Comparison of ENCODE assay signal across 2 cellular contexts in the genomic region with DNA sequence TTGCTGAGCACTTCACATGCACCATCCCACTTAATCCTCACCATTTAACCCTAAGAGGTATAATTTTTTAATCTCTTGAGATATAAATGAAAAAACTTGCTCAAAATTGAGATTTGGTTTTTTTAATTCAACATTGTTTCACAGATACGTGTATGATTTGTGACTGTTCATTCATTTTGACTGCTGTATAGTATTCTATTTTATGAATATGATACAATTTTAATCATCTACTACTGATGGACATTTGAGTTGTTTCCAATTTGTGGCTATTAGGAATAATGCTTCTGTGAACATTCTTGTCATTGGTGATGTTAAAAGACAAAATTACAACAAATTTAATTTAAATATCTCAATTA.
TF ChIP-seq lines count a peak whose summit lies in the region.

No MANE protein-coding gene starts in this region.

TF ChIP-seq in A549, 52 proteins besides CTCF, POLR2A, EP300 and RAD21:
- TF ChIP-seq POLR2AphosphoS2 (conservative IDR thresholded peaks at IDR 0.05; ENCODE audit: low read length) (no peak), ZNF302 (CRISPR knock-in tag; IDR thresholded peaks at IDR 0.05) (no peak), MAZ (IDR thresholded peaks at IDR 0.05; ENCODE audit: borderline replicate concordance, low read depth, low read length) (no peak), JUN (IDR thresholded peaks at IDR 0.05) (no peak), E2F6 (IDR thresholded peaks at IDR 0.05; ENCODE audit: borderline replicate concordance, low read depth) (no peak), NPAS2 (CRISPR knock-in tag; IDR thresholded peaks at IDR 0.05; ENCODE audit: borderline replicate concordance) (no peak), MAFK (IDR thresholded peaks at IDR 0.05; ENCODE audit: partially characterized antibody) (no peak), ZSCAN20 (CRISPR knock-in tag; IDR thresholded peaks at IDR 0.05) (no peak), CHD4 (IDR thresholded peaks at IDR 0.05; ENCODE audit: borderline replicate concordance) (no peak), HOXB5 (CRISPR knock-in tag; IDR thresholded peaks at IDR 0.05) (no peak), CBX8 (IDR thresholded peaks at IDR 0.05) (no peak), SREBF2 (IDR thresholded peaks at IDR 0.05) (no peak), PHF8 (IDR thresholded peaks at IDR 0.05; ENCODE audit: borderline replicate concordance, low read depth) (no peak)
- TF ChIP-seq, protein P1, sequence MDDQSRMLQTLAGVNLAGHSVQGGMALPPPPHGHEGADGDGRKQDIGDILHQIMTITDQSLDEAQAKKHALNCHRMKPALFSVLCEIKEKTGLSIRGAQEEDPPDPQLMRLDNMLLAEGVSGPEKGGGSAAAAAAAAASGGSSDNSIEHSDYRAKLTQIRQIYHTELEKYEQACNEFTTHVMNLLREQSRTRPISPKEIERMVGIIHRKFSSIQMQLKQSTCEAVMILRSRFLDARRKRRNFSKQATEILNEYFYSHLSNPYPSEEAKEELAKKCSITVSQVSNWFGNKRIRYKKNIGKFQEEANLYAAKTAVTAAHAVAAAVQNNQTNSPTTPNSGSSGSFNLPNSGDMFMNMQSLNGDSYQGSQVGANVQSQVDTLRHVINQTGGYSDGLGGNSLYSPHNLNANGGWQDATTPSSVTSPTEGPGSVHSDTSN (IDR thresholded peaks at IDR 0.05): no peak

TF ChIP-seq in GM12878, 131 proteins besides CTCF, POLR2A, EP300 and RAD21:
- TF ChIP-seq ESRRA (IDR thresholded peaks at IDR 0.05; ENCODE audit: low read length) (no peak), EGR1 (IDR thresholded peaks at IDR 0.05; ENCODE audit: borderline replicate concordance in 1 of 2, low read depth in 2 of 2, low read length in 2 of 2) (no peak), TCF7 (IDR thresholded peaks at IDR 0.05; ENCODE audit: borderline replicate concordance) (no peak), HCFC1 (IDR thresholded peaks at IDR 0.05; ENCODE audit: low read length) (no peak), PML (IDR thresholded peaks at IDR 0.05; ENCODE audit: low read length) (no peak), TAF1 (IDR thresholded peaks at IDR 0.05; ENCODE audit: borderline replicate concordance, low read depth, low read length) (no peak)
TF ChIP-seq in GM12878: peak in this region for 0.
